Comparison of ENCODE assay signal across 11 cellular contexts in genomic region chr4:39713691-39714090, GRCh38. TPM values are rescaled to one million over a fixed set of nuclear protein-coding genes. Genes with fewer than 3 reads are reported as not detected.
DNase-seq lines count a peak whose midpoint lies in the region; ATAC-seq, FAIRE-seq and TF ChIP-seq lines count a peak whose summit lies in the region.
"Had no signal": no experiment of that assay in that cellular context is flagged by ENCODE, and none has a peak within 500 bp of the region (broad histone marks: within the 10 kb centered on the region; RNA-seq: fewer than 3 reads in every experiment).

No MANE protein-coding gene starts in this region.

- no peaks in the 10 kb centered on the region; the same call in 1 of the 2 replicates for H3K9me3 ChIP-seq in AG04450 (ENCODE audit: control insufficient read depth, insufficient read depth, low read length)
- no peaks in the 10 kb centered on the region for H3K9me3 ChIP-seq in cardiac muscle cell (ENCODE audit: low read depth)

- peaks cover 5% of the 10 kb centered on the region for H3K4me1 Mint-ChIP-seq in nephron progenitor cell

- no peaks in the 10 kb centered on the region for H3K36me3 ChIP-seq in cardiac muscle cell

- in situ Hi-C loops in KBM-7 (cut with MboI; ENCODE audit: low pct_unique_long_range_greater_than_20kb, low sequenced_read_pairs): no loop called here

- H3K4me3 Mint-ChIP-seq in nephron progenitor cell: no peak overlapping the region
- H3K4me3 Mint-ChIP-seq: CD4-positive, alpha-beta T cell had no signal

- ATAC-seq in GM18861 (IDR thresholded peaks at IDR 0.05; ENCODE audit: unreplicated experiment): peak; percentile 37

- H3K27me3 ChIP-seq in AG04450 (ENCODE audit: control insufficient read depth, insufficient read depth, low read length) (no peaks in the 10 kb centered on the region), cardiac muscle cell (no peaks in the 10 kb centered on the region)

- peak overlapping the region; percentile 69 for H3K27ac ChIP-seq in AG04450 (ENCODE audit: low read depth, low read length)
- peak overlapping the region; percentile 24 for H3K27ac ChIP-seq in cardiac muscle cell

- H3K4me1 ChIP-seq in cardiac muscle cell (ENCODE audit: low read depth): peaks cover under 1% of the 10 kb centered on the region

- H3K4me3 ChIP-seq in AG04450 (ENCODE audit: low read depth, low read length) (no peak overlapping the region), cardiac muscle cell (no peak overlapping the region)

- H3K27ac Mint-ChIP-seq in nephron progenitor cell: no peak overlapping the region
- H3K27ac Mint-ChIP-seq: CD4-positive, alpha-beta T cell had no signal

- POLR2A ChIA-PET in AG04450 (lab: Yijun Ruan, JAX): interaction anchor here (0.6 to 1.1 kb wide), 4 partner anchors 16 to 608 kb away, joined by 3 to 6 read pairs (median 4); partner anchors contain the start of gene UBE2K

- no peak for FAIRE-seq in urothelium cell line (lab: Jason Lieb, UNC)
- FAIRE-seq: bronchial epithelial cell had no signal

- H3K27me3 Mint-ChIP-seq in nephron progenitor cell (ENCODE audit: low read depth, poor library complexity): no peaks in the 10 kb centered on the region
- H3K27me3 Mint-ChIP-seq: CD4-positive, alpha-beta T cell had no signal

- TF ChIP-seq CTCF in AG04450 (IDR thresholded peaks at IDR 0.05; ENCODE audit: low read depth, low read length): no peak
- no peak for TF ChIP-seq CTCF in cardiac muscle cell (IDR thresholded peaks at IDR 0.05; ENCODE audit: low read depth, low read length)
- no peak for TF ChIP-seq CTCF in nephron progenitor cell (IDR thresholded peaks at IDR 0.05)

- peaks cover 21% of the 10 kb centered on the region for H3K9me3 Mint-ChIP-seq in nephron progenitor cell
- H3K9me3 Mint-ChIP-seq: CD4-positive, alpha-beta T cell had no signal

- peaks cover 69% of the 10 kb centered on the region for H3K36me3 Mint-ChIP-seq in nephron progenitor cell (ENCODE audit: low read depth)

- DNase-seq in AG04450 (ENCODE audit: low read depth, low spot score) (no peak), NOMO-1 treated with dmso at 0.1 percent for 144 hours (lab: John Stamatoyannopoulos, UW; ENCODE audit: unreplicated experiment) (peak; percentile 36), cardiac muscle cell (ENCODE audit: low read depth in 1 of 2, low spot score in 1 of 2) (peak in 1 of 2 donors; percentile 69), nephron progenitor cell (no peak), urothelium cell line (ENCODE audit: low spot score) (no peak), KBM-7 (no peak)
- DNase-seq in activated CD4-positive, alpha-beta T cell treated with anti-CD3 and anti-CD28 coated beads for 48 hours: no peak
- DNase-seq: activated CD4-positive, alpha-beta T cell treated with anti-CD3 and anti-CD28 coated beads for 4 hours; CD4-positive, alpha-beta T cell had no signal

- CTCF ChIA-PET in AG04450 (lab: Charles Lee): interaction anchor here (0.6 to 1.0 kb wide), 2 partner anchors 18 to 262 kb away, joined by 4 to 5 read pairs; no protein-coding TSS in a partner anchor

RNA-seq across cellular contexts. Expression of gene UBE2K, which starts 15.8 kb away (rescaled TPM):
- polyA plus RNA-seq in AG04450 (2011; rRNA removed) (79.3 and 101 TPM in 2 replicates), cardiac muscle cell (52.0 and 71.6 TPM in 2 replicates)
- 21.7 and 30.8 TPM in 2 replicates for polyA minus RNA-seq in AG04450 (2011; rRNA and poly(A)+ RNA removed)
- 12.5 and 52.5 TPM in 2 replicates for total RNA-seq in cardiac muscle cell
